1 cellular context compared by ENCODE assay signal in the genomic region with DNA sequence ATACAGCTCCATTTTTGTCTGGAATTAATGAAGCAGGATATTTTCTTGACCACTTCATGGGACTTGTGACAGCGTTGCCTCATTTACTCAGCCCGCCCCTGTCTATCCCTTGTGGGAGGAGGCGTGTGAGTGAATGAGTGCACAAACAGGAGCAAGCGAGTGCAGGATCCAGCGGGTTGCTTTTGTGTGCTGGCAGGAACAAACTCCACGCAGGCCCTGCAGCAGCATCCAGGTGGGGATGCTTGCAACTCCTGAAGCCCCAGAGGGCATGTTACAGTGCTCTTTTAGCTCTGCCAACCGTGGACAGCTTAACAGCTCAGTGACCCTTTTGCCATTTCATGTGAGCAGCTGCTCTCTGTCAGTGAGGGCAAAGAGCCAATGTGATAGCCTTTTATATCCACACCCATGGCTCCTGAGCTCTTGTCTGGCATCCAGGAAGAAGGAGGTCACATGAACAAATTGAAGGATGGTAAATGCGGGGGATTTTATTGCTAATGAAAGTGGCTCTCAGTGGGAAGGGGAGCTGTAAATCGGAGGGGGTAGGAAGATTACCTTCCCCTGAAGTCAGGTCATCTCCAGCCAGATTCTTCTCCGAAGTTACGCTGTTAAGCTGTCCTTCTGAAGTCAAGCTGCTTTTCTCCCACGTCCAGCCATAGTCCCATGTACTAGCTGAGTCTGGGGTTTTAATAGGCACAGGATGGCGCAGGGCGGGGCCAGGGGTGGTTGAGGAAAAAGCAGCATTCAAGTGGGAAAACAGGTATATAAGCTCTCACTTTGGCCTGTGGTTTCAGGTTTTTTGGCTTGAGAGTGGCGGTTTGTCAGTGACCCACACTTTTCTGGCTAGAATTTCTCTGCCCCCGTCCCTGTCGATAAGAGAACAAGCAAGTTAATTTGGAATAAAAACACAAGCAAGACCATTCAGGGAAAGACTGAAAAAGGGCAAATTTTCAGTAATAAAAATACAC.
TF ChIP-seq lines count a peak whose summit lies in the region.

No MANE protein-coding gene starts in this region.

TF ChIP-seq in H1, 55 proteins besides CTCF, POLR2A, EP300 and RAD21 (continued from another document):
- no peak for TF ChIP-seq RNF2 (IDR thresholded peaks at IDR 0.05; ENCODE audit: borderline replicate concordance, low read depth, low read length, missing control alignments, poor library complexity, severe bottlenecking)
